ENCODE assay signal across 15 cellular contexts in genomic region chr3:102688556-102688930, GRCh38.
DNase-seq lines count a peak whose midpoint lies in the region; ATAC-seq and TF ChIP-seq lines count a peak whose summit lies in the region.
"Had no signal": no experiment of that assay in that cellular context is flagged by ENCODE, and none has a peak within 500 bp of the region (broad histone marks: within the 10 kb centered on the region; RNA-seq: fewer than 3 reads in every experiment).

No MANE protein-coding gene starts in this region.

- H2AFZ ChIP-seq in Karpas-422 (ENCODE audit: low read length) (no peak overlapping the region), neural progenitor cell (replicated peaks) (no peak overlapping the region)

- H3K36me3 ChIP-seq in HUES48 (ENCODE audit: control insufficient read depth, insufficient read depth, low read length): no peaks in the 10 kb centered on the region
- no peaks in the 10 kb centered on the region for H3K36me3 ChIP-seq in Karpas-422 (ENCODE audit: insufficient read depth, low read length)
- no peaks in the 10 kb centered on the region for H3K36me3 ChIP-seq in endodermal cell (ENCODE audit: control insufficient read depth, insufficient read depth, low read length)
- no peaks in the 10 kb centered on the region for H3K36me3 ChIP-seq in neural progenitor cell
- H3K36me3 ChIP-seq: HAP-1 had no signal

- H4K20me1 ChIP-seq in Karpas-422 (ENCODE audit: insufficient read depth, low read depth, low read length) (no peaks in the 10 kb centered on the region), neural progenitor cell (ENCODE audit: low read depth) (no peaks in the 10 kb centered on the region)

- peaks cover 26% of the 10 kb centered on the region for H3K4me1 ChIP-seq in HUES48 (ENCODE audit: control insufficient read depth, insufficient read depth, low read length)
- H3K4me1 ChIP-seq in Karpas-422 (ENCODE audit: low read length): peaks cover 21% of the 10 kb centered on the region
- H3K4me1 ChIP-seq in endodermal cell (ENCODE audit: control insufficient read depth, insufficient read depth, low read length): peaks cover 5% of the 10 kb centered on the region
- H3K4me1 ChIP-seq in neural progenitor cell: peaks cover 26% of the 10 kb centered on the region

- H3K9ac ChIP-seq in HUES48 (ENCODE audit: low read depth, low read length): no peak overlapping the region
- H3K9ac ChIP-seq in Karpas-422 (ENCODE audit: low read length): no peak overlapping the region
- H3K9ac ChIP-seq in endodermal cell (ENCODE audit: extremely low read depth, low read length, poor library complexity, severe bottlenecking): no peak overlapping the region
- H3K9ac ChIP-seq in neural progenitor cell: no peak overlapping the region

- peaks cover 13% of the 10 kb centered on the region; the same call in 1 of the 2 replicates for H3K9me3 ChIP-seq in HUES48 (ENCODE audit: control insufficient read depth, insufficient read depth, low read length)
- H3K9me3 ChIP-seq in Karpas-422 (ENCODE audit: low read length): no peaks in the 10 kb centered on the region
- peaks cover 12% of the 10 kb centered on the region for H3K9me3 ChIP-seq in endodermal cell (ENCODE audit: control insufficient read depth, low read length)
- no peaks in the 10 kb centered on the region for H3K9me3 ChIP-seq in neural progenitor cell (ENCODE audit: low read depth)
- H3K9me3 ChIP-seq: HAP-1 had no signal

- no peak overlapping the region for H3K4me3 ChIP-seq in HUES48 (ENCODE audit: low read depth, low read length)
- no peak overlapping the region for H3K4me3 ChIP-seq in Karpas-422 (ENCODE audit: low read length)
- no peak overlapping the region for H3K4me3 ChIP-seq in endodermal cell (ENCODE audit: low read length)
- H3K4me3 ChIP-seq in neural progenitor cell: no peak overlapping the region
- H3K4me3 ChIP-seq: GM12878, HAP-1 had no signal

- H3K27me3 Mint-ChIP-seq in endodermal cell (ENCODE audit: insufficient read depth): peaks cover 2% of the 10 kb centered on the region
- H3K27me3 Mint-ChIP-seq in neural progenitor cell (ENCODE audit: insufficient read depth, low read depth): no peaks in the 10 kb centered on the region

- no CpG with 5 or more reads among the region's 1 CpG for WGBS in endodermal cell (ENCODE audit: insufficient coverage in 1 of 2, insufficient read length in 1 of 2), 2 experiments

- H3K27me3 ChIP-seq in HUES48 (ENCODE audit: control insufficient read depth, insufficient read depth, low read length): no peaks in the 10 kb centered on the region
- H3K27me3 ChIP-seq in Karpas-422 (ENCODE audit: low read length): no peaks in the 10 kb centered on the region
- no peaks in the 10 kb centered on the region for H3K27me3 ChIP-seq in endodermal cell (ENCODE audit: control insufficient read depth, insufficient read depth, low read length, poor library complexity, severe bottlenecking)
- no peaks in the 10 kb centered on the region for H3K27me3 ChIP-seq in neural progenitor cell

- H3K4me3 Mint-ChIP-seq in endodermal cell (no peak overlapping the region), neural progenitor cell (no peak overlapping the region)
- H3K4me3 Mint-ChIP-seq: CD4-positive, alpha-beta memory T cell; HFFc6 had no signal

- H3K9me3 Mint-ChIP-seq in endodermal cell: peaks cover 13% of the 10 kb centered on the region
- no peaks in the 10 kb centered on the region for H3K9me3 Mint-ChIP-seq in neural progenitor cell
- H3K9me3 Mint-ChIP-seq: CD4-positive, alpha-beta memory T cell had no signal

- H3K9me2 ChIP-seq in Karpas-422 (replicated peaks; ENCODE audit: insufficient read depth, low read length): no peaks in the 10 kb centered on the region

- H3K4me1 Mint-ChIP-seq in endodermal cell (peaks cover 27% of the 10 kb centered on the region), neural progenitor cell (peaks cover 12% of the 10 kb centered on the region)
- H3K4me1 Mint-ChIP-seq: CD4-positive, alpha-beta memory T cell had no signal

- no peaks in the 10 kb centered on the region for H3K79me2 ChIP-seq in Karpas-422 (ENCODE audit: low read length)
- no peaks in the 10 kb centered on the region for H3K79me2 ChIP-seq in neural progenitor cell (ENCODE audit: low read depth)

- TF ChIP-seq CTCF in endodermal cell (conservative IDR thresholded peaks at IDR 0.05): no peak
- no peak for TF ChIP-seq CTCF in neural progenitor cell (IDR thresholded peaks at IDR 0.05)
- TF ChIP-seq CTCF in omental fat pad (IDR thresholded peaks at IDR 0.05): no peak

- H3F3A ChIP-seq in neural progenitor cell (ENCODE audit: low read depth): peaks cover 34% of the 10 kb centered on the region

- no peak for ATAC-seq in omental fat pad (ENCODE audit: low FRiP score)
- ATAC-seq in HG03571 (IDR thresholded peaks at IDR 0.05; ENCODE audit: unreplicated experiment): no peak
- ATAC-seq: GM12878 had no signal

- peaks cover 2% of the 10 kb centered on the region for H3K36me3 Mint-ChIP-seq in endodermal cell (ENCODE audit: low read depth)
- H3K36me3 Mint-ChIP-seq in neural progenitor cell: no peaks in the 10 kb centered on the region
- H3K36me3 Mint-ChIP-seq: CD4-positive, alpha-beta memory T cell had no signal

- peak overlapping the region; percentile 90 for H3K27ac ChIP-seq in HUES48 (ENCODE audit: low read depth, low read length)
- H3K27ac ChIP-seq in Karpas-422 (ENCODE audit: low read length): peak overlapping the region; percentile 81
- no peak overlapping the region for H3K27ac ChIP-seq in endodermal cell (ENCODE audit: low read depth, low read length)
- H3K27ac ChIP-seq in neural progenitor cell: peak overlapping the region; percentile 64

- H3K27ac Mint-ChIP-seq in endodermal cell: peak overlapping the region; percentile 24
- H3K27ac Mint-ChIP-seq in neural progenitor cell: no peak overlapping the region
- H3K27ac Mint-ChIP-seq: CD4-positive, alpha-beta memory T cell; HFFc6 had no signal

- DNase-seq in Karpas-422 (peak; percentile 58), endodermal cell (no peak), neural progenitor cell (ENCODE audit: low spot score) (no peak), amniotic stem cell (lab: John Stamatoyannopoulos, UW) (no peak), omental fat pad (ENCODE audit: low spot score) (no peak), NCI-H2196 (lab: John Stamatoyannopoulos, UW; ENCODE audit: unreplicated experiment) (no peak)
- DNase-seq: C1 segment of cervical spinal cord; CD4-positive, alpha-beta memory T cell; DMS153; DND-41; HFFc6 had no signal

- H3K4me2 ChIP-seq in Karpas-422 (ENCODE audit: low read depth, low read length, poor library complexity, severe bottlenecking): no peak overlapping the region
- H3K4me2 ChIP-seq in neural progenitor cell: peak overlapping the region; percentile 56
